9 cellular contexts compared by ENCODE assay signal in genomic region chr4:52036875-52037274, GRCh38. TPM values are rescaled to one million over a fixed set of nuclear protein-coding genes. Genes with fewer than 3 reads are reported as not detected.
DNase-seq lines count a peak whose midpoint lies in the region; ATAC-seq and TF ChIP-seq lines count a peak whose summit lies in the region.
"Had no signal": no experiment of that assay in that cellular context is flagged by ENCODE, and none has a peak within 500 bp of the region (broad histone marks: within the 10 kb centered on the region; RNA-seq: fewer than 3 reads in every experiment).

No MANE protein-coding gene starts in this region.

- TF ChIP-seq CTCF in brain (conservative IDR thresholded peaks at IDR 0.05) (no peak), lower lobe of right lung (IDR thresholded peaks at IDR 0.05) (no peak), vagina (IDR thresholded peaks at IDR 0.05) (no peak), omental fat pad (IDR thresholded peaks at IDR 0.05) (no peak)

- DNase-seq in activated naive CD4-positive, alpha-beta T cell treated with Interleukin-2 at 50 U/mL for 16 hours = no peak
- DNase-seq in lower lobe of right lung = no peak
- no peak for DNase-seq in vagina (ENCODE audit: extremely low spot score in 2 of 2)
- DNase-seq in HCEC 1CT = no peak
- DNase-seq in NAMALWA (ENCODE audit: low spot score) = no peak
- no peak for DNase-seq in omental fat pad (ENCODE audit: low spot score)

- no peak for ATAC-seq in lower lobe of right lung
- no peak for ATAC-seq in omental fat pad (ENCODE audit: low FRiP score)

- peak overlapping the region; percentile 92 for H3K4me3 Mint-ChIP-seq in activated naive CD4-positive, alpha-beta T cell treated with anti-CD3 and anti-CD28 coated beads, Interleukin-2, amount 50 U/mL, for 24 hours
- peak overlapping the region; percentile 90 to 98 (median 96) for H3K4me3 Mint-ChIP-seq in brain

- H3K9me3 ChIP-seq in lower lobe of right lung = no peaks in the 10 kb centered on the region
- H3K9me3 ChIP-seq in vagina = no peaks in the 10 kb centered on the region

- no peaks in the 10 kb centered on the region for H3K36me3 Mint-ChIP-seq in activated naive CD4-positive, alpha-beta T cell treated with anti-CD3 and anti-CD28 coated beads, Interleukin-2, amount 50 U/mL, for 24 hours
- peaks cover 39% of the 10 kb centered on the region for H3K36me3 Mint-ChIP-seq in brain

- H3K27me3 ChIP-seq in lower lobe of right lung (ENCODE audit: low read depth) (no peaks in the 10 kb centered on the region), vagina (no peaks in the 10 kb centered on the region)

- H3K4me3 ChIP-seq in lower lobe of right lung (peak overlapping the region; percentile 70), vagina (peak overlapping the region; percentile 80 to 95)

- peaks cover 12% of the 10 kb centered on the region for H3K27me3 Mint-ChIP-seq in activated naive CD4-positive, alpha-beta T cell treated with anti-CD3 and anti-CD28 coated beads, Interleukin-2, amount 50 U/mL, for 24 hours
- peaks cover 12% of the 10 kb centered on the region for H3K27me3 Mint-ChIP-seq in brain

- peaks cover 4% of the 10 kb centered on the region for H3K4me1 ChIP-seq in lower lobe of right lung
- H3K4me1 ChIP-seq in vagina = peaks cover 45% of the 10 kb centered on the region

- TF ChIP-seq POLR2A in vagina (IDR thresholded peaks at IDR 0.05) = no peak

- H3K36me3 ChIP-seq in lower lobe of right lung (peaks cover 4% of the 10 kb centered on the region), vagina (peaks cover 0 to 4% of the 10 kb centered on the region in 2 donors)

- H3K4me1 Mint-ChIP-seq in activated naive CD4-positive, alpha-beta T cell treated with anti-CD3 and anti-CD28 coated beads, Interleukin-2, amount 50 U/mL, for 24 hours = peaks cover 14% of the 10 kb centered on the region
- H3K4me1 Mint-ChIP-seq in brain = peaks cover 70% of the 10 kb centered on the region

- H3K9me3 Mint-ChIP-seq in activated naive CD4-positive, alpha-beta T cell treated with anti-CD3 and anti-CD28 coated beads, Interleukin-2, amount 50 U/mL, for 24 hours = no peaks in the 10 kb centered on the region
- peaks cover 0 to 3% (median 0%) of the 10 kb centered on the region in 5 experiments for H3K9me3 Mint-ChIP-seq in brain

- H3K27ac ChIP-seq in lower lobe of right lung (no peak overlapping the region), vagina (no peak overlapping the region)

- intact Hi-C loops in lower lobe of right lung (cut with DNase I) (no loop called here), vagina (cut with DNase I) (loop anchor here (5.0 kb wide), 1 partner anchor 195 kb away; the partner anchor contains the start of gene DCUN1D4)

- H3K27ac Mint-ChIP-seq in activated naive CD4-positive, alpha-beta T cell treated with anti-CD3 and anti-CD28 coated beads, Interleukin-2, amount 50 U/mL, for 24 hours = no peak overlapping the region
- peak overlapping the region; percentile 94 to 98 (median 96) for H3K27ac Mint-ChIP-seq in brain

RNA-seq across cellular contexts. Expression of gene SGCB, which starts 1.2 kb away (rescaled TPM):
- 60.0 TPM for polyA plus RNA-seq in brain (ENCODE audit: insufficient read depth, low read depth, low replicate concordance)
- 23.3 TPM for total RNA-seq in lower lobe of right lung
- 26.5 TPM for total RNA-seq in vagina
- total RNA-seq in omental fat pad = 10 to 100 TPM; 29.2 to 39.1 (median 33.9) TPM

RNA-seq across cellular contexts. Expression of gene SPATA18, which starts 14.2 kb away (rescaled TPM):
- 3.6 TPM for polyA plus RNA-seq in brain (ENCODE audit: insufficient read depth, low read depth, low replicate concordance)
- total RNA-seq in lower lobe of right lung (24.7 TPM), vagina (15.2 TPM), omental fat pad (1 to 10 TPM; 1.9 to 4.2 (median 2.3) TPM)
- total RNA-seq: Daoy had no signal

RNA-seq across cellular contexts. Expression of gene LRRC66, which starts 16.7 kb away (rescaled TPM):
- polyA plus RNA-seq in brain (ENCODE audit: insufficient read depth, low read depth, low replicate concordance) = 0.24 TPM
- total RNA-seq in lower lobe of right lung (0.21 TPM), vagina (1.2 TPM), omental fat pad (1 to 10 TPM in 1 of 4 donors, under 1 TPM in 3; 0.09 to 1.1 (median 0.25) TPM)
- total RNA-seq: Daoy had no signal
